16 cellular contexts compared by ENCODE assay signal in genomic region chr3:51568041-51568440, GRCh38. TPM values are rescaled to one million over a fixed set of nuclear protein-coding genes. Genes with fewer than 3 reads are reported as not detected.
DNase-seq lines count a peak whose midpoint lies in the region; ATAC-seq and TF ChIP-seq lines count a peak whose summit lies in the region.
"Had no signal": no experiment of that assay in that cellular context is flagged by ENCODE, and none has a peak within 500 bp of the region (broad histone marks: within the 10 kb centered on the region; RNA-seq: fewer than 3 reads in every experiment).

No MANE protein-coding gene starts in this region.

- intact Hi-C loops in naive thymus-derived CD4-positive, alpha-beta T cell (cut with micrococcal nuclease), result no loop called here
- intact Hi-C loops in PC-3 (cut with micrococcal nuclease), result no loop called here

- no peaks in the 10 kb centered on the region for H3K27me3 Mint-ChIP-seq in naive thymus-derived CD4-positive, alpha-beta T cell
- H3K27me3 Mint-ChIP-seq: activated B cell treated with CpG ODN at 0.5 μM for 24 hours had no signal

- ATAC-seq in naive thymus-derived CD4-positive, alpha-beta T cell, result no peak
- ATAC-seq in PC-3, result no peak
- no peak for ATAC-seq in GM19351 (IDR thresholded peaks at IDR 0.05; ENCODE audit: unreplicated experiment)
- ATAC-seq in GM19395 (IDR thresholded peaks at IDR 0.05; ENCODE audit: unreplicated experiment), result no peak

- peaks cover 25% of the 10 kb centered on the region for H3K79me2 ChIP-seq in PC-3 (ENCODE audit: low read length)

- peak; percentile 85 for DNase-seq in KBM-7
- DNase-seq in cerebellar cortex (ENCODE audit: low spot score), result peak; percentile 64
- DNase-seq in naive thymus-derived CD4-positive, alpha-beta T cell, result no peak
- no peak for DNase-seq in PC-3
- DNase-seq in SW480 (ENCODE audit: low spot score), result no peak
- DNase-seq: activated B cell treated with CpG ODN at 0.5 μM for 24 hours, colonic mucosa, foreskin melanocyte, NCI-H1105, right lobe of liver, upper lobe of left lung had no signal

- no peaks in the 10 kb centered on the region for H3K9me2 ChIP-seq in PC-3 (replicated peaks; ENCODE audit: low read length)

- peak overlapping the region in 6 of 9 donors; percentile 26 to 46 (median 34) for H3K27ac Mint-ChIP-seq in naive thymus-derived CD4-positive, alpha-beta T cell
- H3K27ac Mint-ChIP-seq: activated B cell treated with CpG ODN at 0.5 μM for 24 hours had no signal

- H3K27ac ChIP-seq in BLaER1 treated with 17β-estradiol and CSF1 and Interleukin-3, amounts not matched to agents 10 nM and 100 nM, result no peak overlapping the region; a peak in 1 of 22 replicates
- no peak overlapping the region for H3K27ac ChIP-seq in naive thymus-derived CD4-positive, alpha-beta T cell (ENCODE audit: low read depth, low read length)
- no peak overlapping the region for H3K27ac ChIP-seq in PC-3 (ENCODE audit: low read length)
- H3K27ac ChIP-seq: colonic mucosa, right lobe of liver, upper lobe of left lung had no signal

- peaks cover 0 to 22% (median 14%) of the 10 kb centered on the region in 5 donors for H3K36me3 Mint-ChIP-seq in naive thymus-derived CD4-positive, alpha-beta T cell

- no peak overlapping the region for H3K4me3 ChIP-seq in BLaER1 treated with 17β-estradiol and CSF1 and Interleukin-3, amounts not matched to agents 10 nM and 100 nM
- H3K4me3 ChIP-seq in naive thymus-derived CD4-positive, alpha-beta T cell (ENCODE audit: low read length), result no peak overlapping the region
- no peak overlapping the region for H3K4me3 ChIP-seq in PC-3 (ENCODE audit: low read length)
- H3K4me3 ChIP-seq: colonic mucosa, lung, right lobe of liver, upper lobe of left lung had no signal

- H3K9ac ChIP-seq in BLaER1 treated with 17β-estradiol and CSF1 and Interleukin-3, amounts not matched to agents 10 nM and 100 nM, result no peak overlapping the region
- no peak overlapping the region for H3K9ac ChIP-seq in PC-3 (ENCODE audit: low read length)

- no peaks in the 10 kb centered on the region for H3F3A ChIP-seq in PC-3 (ENCODE audit: low read length, unreplicated experiment)

- no peak overlapping the region for H2AFZ ChIP-seq in PC-3 (ENCODE audit: low read length)

- H4K20me1 ChIP-seq in BLaER1 treated with 17β-estradiol and CSF1 and Interleukin-3, amounts not matched to agents 10 nM and 100 nM, result peaks cover 5 to 98% (median 51%) of the 10 kb centered on the region in 11 experiments; a peak in 19 of 22 replicates
- H4K20me1 ChIP-seq in PC-3 (ENCODE audit: low read length), result peaks cover 4% of the 10 kb centered on the region; the same call in 1 of the 2 replicates

- no peak overlapping the region for H3K4me3 Mint-ChIP-seq in naive thymus-derived CD4-positive, alpha-beta T cell
- H3K4me3 Mint-ChIP-seq: activated B cell treated with CpG ODN at 0.5 μM for 24 hours had no signal

- H3K4me1 ChIP-seq in BLaER1 treated with 17β-estradiol and CSF1 and Interleukin-3, amounts not matched to agents 10 nM and 100 nM, result peaks cover 22 to 44% (median 38%) of the 10 kb centered on the region in 10 experiments
- no peaks in the 10 kb centered on the region for H3K4me1 ChIP-seq in naive thymus-derived CD4-positive, alpha-beta T cell (ENCODE audit: control insufficient read depth in 2 of 2, insufficient read depth in 2 of 2, low read length in 2 of 2)
- no peaks in the 10 kb centered on the region for H3K4me1 ChIP-seq in PC-3 (ENCODE audit: insufficient read depth, low read length)
- H3K4me1 ChIP-seq: colonic mucosa had no signal

- BruUV-seq in PC-3 (replicated peaks; lab: Mats Ljungman, UMichigan), result no TSS peak

- peaks cover 8 to 62% (median 31%) of the 10 kb centered on the region in 11 experiments for H3K36me3 ChIP-seq in BLaER1 treated with 17β-estradiol and CSF1 and Interleukin-3, amounts not matched to agents 10 nM and 100 nM
- H3K36me3 ChIP-seq in naive thymus-derived CD4-positive, alpha-beta T cell (ENCODE audit: control insufficient read depth in 2 of 3, insufficient read depth in 3 of 3, low read length in 3 of 3), result peaks cover 0 to 3% (median 0%) of the 10 kb centered on the region in 3 experiments
- 0 out of 2 replicates have a peak, but pooled peaks cover 5% of the 10 kb centered on the region for H3K36me3 ChIP-seq in PC-3 (ENCODE audit: low read depth, low read length)
- H3K36me3 ChIP-seq: colonic mucosa had no signal

- peaks cover 0 to 4% (median 0%) of the 10 kb centered on the region in 11 experiments; a peak in 6 of 22 replicates for H3K9me3 ChIP-seq in BLaER1 treated with 17β-estradiol and CSF1 and Interleukin-3, amounts not matched to agents 10 nM and 100 nM (replicated peaks in 1 of 11)
- H3K9me3 ChIP-seq in naive thymus-derived CD4-positive, alpha-beta T cell (ENCODE audit: control insufficient read depth in 2 of 3, low read length in 3 of 3), result no peaks in the 10 kb centered on the region
- H3K9me3 ChIP-seq in PC-3 (ENCODE audit: low read length), result no peaks in the 10 kb centered on the region
- H3K9me3 ChIP-seq: Caco-2, colonic mucosa, right lobe of liver, upper lobe of left lung had no signal

- in situ Hi-C loops in KBM-7 (cut with MboI; ENCODE audit: low pct_unique_long_range_greater_than_20kb, low sequenced_read_pairs), result no loop called here

- CTCF ChIA-PET in naive thymus-derived CD4-positive, alpha-beta T cell (lab: Charles Lee), result no interaction called here
- CTCF ChIA-PET in PC-3 (lab: Charles Lee), result no interaction called here

- H3K4me1 Mint-ChIP-seq in naive thymus-derived CD4-positive, alpha-beta T cell, result peaks cover 2 to 41% (median 38%) of the 10 kb centered on the region in 7 donors

- H3K27me3 ChIP-seq in BLaER1 treated with 17β-estradiol and CSF1 and Interleukin-3, amounts not matched to agents 10 nM and 100 nM, result no peaks in the 10 kb centered on the region
- no peaks in the 10 kb centered on the region for H3K27me3 ChIP-seq in naive thymus-derived CD4-positive, alpha-beta T cell (ENCODE audit: control insufficient read depth in 2 of 2, insufficient read depth in 2 of 2, low read length in 2 of 2)
- no peaks in the 10 kb centered on the region for H3K27me3 ChIP-seq in PC-3 (ENCODE audit: low read length)
- H3K27me3 ChIP-seq: colonic mucosa, right lobe of liver, upper lobe of left lung had no signal

- peak overlapping the region in 7 of 11 experiments; percentile 1 to 64 (median 27); a peak in 11 of 22 replicates for H3K4me2 ChIP-seq in BLaER1 treated with 17β-estradiol and CSF1 and Interleukin-3, amounts not matched to agents 10 nM and 100 nM
- no peak overlapping the region for H3K4me2 ChIP-seq in PC-3 (ENCODE audit: low read length)

- TF ChIP-seq CTCF in PC-3 (conservative IDR thresholded peaks at IDR 0.05; ENCODE audit: low read depth, low read length), result no peak

- POLR2A ChIA-PET in naive thymus-derived CD4-positive, alpha-beta T cell (lab: Charles Lee), result no interaction called here
- POLR2A ChIA-PET in PC-3 (lab: Charles Lee; ENCODE audit: unreplicated experiment), result no interaction called here

- H3K9me3 Mint-ChIP-seq in naive thymus-derived CD4-positive, alpha-beta T cell, result no peaks in the 10 kb centered on the region
- H3K9me3 Mint-ChIP-seq: activated B cell treated with CpG ODN at 0.5 μM for 24 hours had no signal

RNA-seq across cellular contexts. Expression of gene RAD54L2, which starts 29.5 kb away (rescaled TPM):
- 10 to 100 TPM; 38.1 to 45.2 (median 40.1) TPM for total RNA-seq in naive thymus-derived CD4-positive, alpha-beta T cell
- 10 to 100 TPM; 11.2 to 16.6 TPM for polyA plus RNA-seq in naive thymus-derived CD4-positive, alpha-beta T cell
- total RNA-seq in PC-3 (2014; rRNA removed), result 14.3 and 17.7 TPM in 2 replicates

Comparison
In these comparisons a context has a peak if more than half of its experiments do, and no peak if none do; other contexts are left out.
1. DNase-seq: peak in KBM-7 (single experiment) and cerebellar cortex (single experiment); none in naive thymus-derived CD4-positive, alpha-beta T cell (0 of 9), PC-3 (single experiment) and SW480 (single experiment).